ENCODE assay signal across 8 cellular contexts in genomic region chr12:89245090-89245489, GRCh38.
DNase-seq lines count a peak whose midpoint lies in the region; ATAC-seq, FAIRE-seq and TF ChIP-seq lines count a peak whose summit lies in the region.
"Had no signal": no experiment of that assay in that cellular context is flagged by ENCODE, and none has a peak within 500 bp of the region (broad histone marks: within the 10 kb centered on the region; RNA-seq: fewer than 3 reads in every experiment).

No MANE protein-coding gene starts in this region.

- H3K4me3 Mint-ChIP-seq in effector memory CD8-positive, alpha-beta T cell = peak overlapping the region; percentile 22 to 65

- peak overlapping the region in 1 of 2 donors; percentile 64 for H3K27ac Mint-ChIP-seq in effector memory CD8-positive, alpha-beta T cell

- intact Hi-C loops in dorsolateral prefrontal cortex (cut with DNase I) = no loop called here

- peaks cover 21 to 23% of the 10 kb centered on the region in 2 donors for H3K4me1 Mint-ChIP-seq in effector memory CD8-positive, alpha-beta T cell (ENCODE audit: low read depth in 2 of 2)

- no peaks in the 10 kb centered on the region for H3K9me3 Mint-ChIP-seq in effector memory CD8-positive, alpha-beta T cell

- peaks cover 0 to 5% of the 10 kb centered on the region in 2 donors for H3K4me1 ChIP-seq in small intestine (ENCODE audit: control insufficient read depth in 2 of 2, insufficient read depth in 1 of 2, low read depth in 1 of 2, low read length in 1 of 2)

- DNase-seq in HL-60 (ENCODE audit: low read depth in 1 of 2, low spot score in 1 of 2) (peak; percentile 47 to 89), T-helper 2 cell (peak in 3 of 5 experiments; percentile 6 to 98 (median 58)), small intestine (peak; percentile 39), NCI-H345 treated with DMSO at 0.1 percent for 48 hours (lab: John Stamatoyannopoulos, UW; ENCODE audit: unreplicated experiment) (no peak), dorsolateral prefrontal cortex (no peak)
- DNase-seq in effector memory CD8-positive, alpha-beta T cell = peak; percentile 27 to 38 (median 34)
- DNase-seq: amygdala had no signal

- TF ChIP-seq CTCF in HL-60 (IDR thresholded peaks at IDR 0.05; ENCODE audit: insufficient read depth, low read length) (no peak), dorsolateral prefrontal cortex (IDR thresholded peaks at IDR 0.05 in 54 of 56, conservative IDR thresholded peaks at IDR 0.05 in 2 of 56; ENCODE audit: low read depth in 1 of 56, partially characterized antibody in 56 of 56) (no peak)

- no peaks in the 10 kb centered on the region for H3K36me3 Mint-ChIP-seq in effector memory CD8-positive, alpha-beta T cell (ENCODE audit: insufficient read depth)

- 50 to 79% (median 70%) methylated on average over 5 of the region's 5 CpGs for WGBS in small intestine, 3 donors

- ATAC-seq in effector memory CD8-positive, alpha-beta T cell (replicated peaks) = peak; percentile 97
- no peak for ATAC-seq in GM18517 (IDR thresholded peaks at IDR 0.05; ENCODE audit: unreplicated experiment)

- H3K27ac ChIP-seq in HL-60 (replicated peaks) (peak overlapping the region; percentile 90), small intestine (ENCODE audit: low read depth in 1 of 2, low read length in 1 of 2) (peak overlapping the region in 1 of 2 donors; percentile 12), dorsolateral prefrontal cortex (no peak overlapping the region)

- H3K4me3 ChIP-seq in HL-60 (replicated peaks; ENCODE audit: insufficient read depth, low read length) (no peak overlapping the region), small intestine (ENCODE audit: low read depth in 1 of 2, low read length in 2 of 2) (no peak overlapping the region), dorsolateral prefrontal cortex (no peak overlapping the region)

- H3K36me3 ChIP-seq in small intestine (ENCODE audit: control insufficient read depth in 2 of 2, insufficient read depth in 2 of 2, low read length in 2 of 2) = no peaks in the 10 kb centered on the region

- H3K27me3 ChIP-seq in HL-60 (ENCODE audit: insufficient read depth, poor library complexity, severe bottlenecking) (no peaks in the 10 kb centered on the region), small intestine (ENCODE audit: control insufficient read depth in 2 of 2, insufficient read depth in 2 of 2, low read length in 2 of 2) (no peaks in the 10 kb centered on the region), dorsolateral prefrontal cortex (no peaks in the 10 kb centered on the region)

- no peaks in the 10 kb centered on the region for H3K9me3 ChIP-seq in small intestine (ENCODE audit: control insufficient read depth, low read depth)

- peaks cover 0 to 6% of the 10 kb centered on the region in 2 donors for H3K27me3 Mint-ChIP-seq in effector memory CD8-positive, alpha-beta T cell

- FAIRE-seq in small intestine (lab: Jason Lieb, UNC) = no peak

Comparison
In these comparisons a context has a peak if more than half of its experiments do, and no peak if none do; other contexts are left out.
1. DNase-seq: peak in HL-60 (2 of 2), T-helper 2 cell (3 of 5), effector memory CD8-positive, alpha-beta T cell (3 of 3) and small intestine (single experiment); none in NCI-H345 treated with DMSO at 0.1 percent for 48 hours (single experiment) and dorsolateral prefrontal cortex (0 of 10).